27 cellular contexts compared by ENCODE assay signal in the genomic region with DNA sequence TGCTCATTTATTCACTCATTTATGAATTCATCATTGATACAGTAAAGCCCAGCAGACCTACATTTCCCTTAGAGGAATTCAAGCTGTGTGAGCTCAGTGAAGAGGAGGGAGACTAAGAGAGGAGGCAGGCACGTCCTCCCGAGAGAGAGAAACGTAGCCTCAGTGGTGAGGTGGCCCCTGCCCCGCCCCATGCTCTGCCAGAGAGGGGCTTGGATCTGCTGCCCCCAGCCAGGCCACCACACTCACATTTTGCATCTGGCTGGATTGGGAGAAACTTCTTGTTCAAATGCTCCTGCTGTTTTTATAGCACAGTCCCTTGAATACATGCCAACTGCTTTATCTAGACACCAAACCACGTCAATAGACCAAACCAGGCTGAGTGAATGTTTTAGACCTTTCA.
"Had no signal": no experiment of that assay in that cellular context is flagged by ENCODE, and none has a peak within 500 bp of the region (broad histone marks: within the 10 kb centered on the region; RNA-seq: fewer than 3 reads in every experiment).

No MANE protein-coding gene starts in this region.

- H3K4me3 ChIP-seq: ascending aorta, breast epithelium, cardiac muscle cell, esophagus muscularis mucosa, gastrocnemius medialis had no signal

- H3K9me3 ChIP-seq: ascending aorta, breast epithelium, esophagus muscularis mucosa, gastrocnemius medialis had no signal

- H3K4me1 ChIP-seq: ascending aorta, breast epithelium, foreskin keratinocyte, gastrocnemius medialis had no signal

- DNase-seq: activated CD4-positive, alpha-beta memory T cell treated with anti-CD3 and anti-CD28 coated beads, Interleukin-2, amount 10 ng/mL, durations not matched to agents 7 days and 5 days; activated CD4-positive, alpha-beta T cell treated with anti-CD3 and anti-CD28 coated beads for 1 hour; activated CD4-positive, alpha-beta T cell treated with anti-CD3 and anti-CD28 coated beads for 4 hours; activated CD4-positive, alpha-beta T cell treated with anti-CD3 and anti-CD28 coated beads, Interleukin-2, amount 10 ng/mL, durations not matched to agents 7 days and 5 days; activated CD4-positive, alpha-beta T cell treated with anti-CD3 and anti-CD28 coated beads, Interleukin-2, amount 50 U/mL, for 4 hours; activated CD8-positive, alpha-beta memory T cell treated with anti-CD3 and anti-CD28 coated beads, Interleukin-2, amount 50 U/mL, for 48 hours; activated gamma-delta T cell; activated naive CD4-positive, alpha-beta T cell; activated naive CD4-positive, alpha-beta T cell treated with anti-CD3 and anti-CD28 coated beads, Interleukin-2, amount 10 ng/mL, durations not matched to agents 7 days and 5 days; activated naive CD8-positive, alpha-beta T cell treated with anti-CD3 and anti-CD28 coated beads, Interleukin-2, amount 10 ng/mL, durations not matched to agents 7 days and 5 days; activated T-cell treated with anti-CD3 and anti-CD28 coated beads for 4 hours; activated T-cell treated with anti-CD3 and anti-CD28 coated beads, Interleukin-2, amount 50 U/mL, for 24 hours; activated T-cell treated with anti-CD3 and anti-CD28 coated beads, Interleukin-2, amount 50 U/mL, for 72 hours; cortex of kidney; dermis blood vessel endothelial cell; effector CD4-positive, alpha-beta T cell; effector memory CD8-positive, alpha-beta T cell; erythroblast; foreskin keratinocyte; gastrocnemius medialis; glutamatergic neuron; T-helper 2 cell had no signal

- H3K27me3 ChIP-seq: ascending aorta, cardiac muscle cell, foreskin keratinocyte had no signal

- H3K27ac ChIP-seq: ascending aorta, breast epithelium, cardiac muscle cell, esophagus muscularis mucosa, foreskin keratinocyte, gastrocnemius medialis, VCaP had no signal

- H3K36me3 ChIP-seq: ascending aorta, breast epithelium, cardiac muscle cell, esophagus muscularis mucosa, gastrocnemius medialis had no signal
